ENCODE assay signal across 28 cellular contexts in genomic region chr12:38488866-38489265, GRCh38.
"Had no signal": no experiment of that assay in that cellular context is flagged by ENCODE, and none has a peak within 500 bp of the region (broad histone marks: within the 10 kb centered on the region; RNA-seq: fewer than 3 reads in every experiment).

No MANE protein-coding gene starts in this region.

- H3K36me3 ChIP-seq: adrenal gland, ascending aorta, brain microvascular endothelial cell, breast epithelium, cardiac muscle cell had no signal

- H3K9me3 ChIP-seq: adrenal gland, ascending aorta, body of pancreas, breast epithelium had no signal

- H3K27me3 ChIP-seq: adrenal gland, ascending aorta, body of pancreas, brain microvascular endothelial cell, breast epithelium, cardiac muscle cell had no signal

- H3K4me1 ChIP-seq: adrenal gland, ascending aorta, body of pancreas, breast epithelium had no signal

- DNase-seq: activated effector memory CD4-positive, alpha-beta T cell treated with anti-CD3 and anti-CD28 coated beads, Interleukin-2, amount 50 U/mL, for 16 hours; activated effector memory CD4-positive, alpha-beta T cell treated with Interleukin-2 at 50 U/mL for 16 hours; activated gamma-delta T cell; activated gamma-delta T cell treated with Interleukin-2 at 50 U/mL for 16 hours; activated naive CD4-positive, alpha-beta T cell; activated naive CD4-positive, alpha-beta T cell treated with anti-CD3 and anti-CD28 coated beads for 36 hours; activated naive CD4-positive, alpha-beta T cell treated with anti-CD3 and anti-CD28 coated beads, Interleukin-2, amount 10 ng/mL, durations not matched to agents 7 days and 5 days; activated naive CD4-positive, alpha-beta T cell treated with anti-CD3 and anti-CD28 coated beads, Interleukin-2, amount 50 U/mL, for 16 hours; activated naive CD4-positive, alpha-beta T cell treated with Interleukin-2 at 50 U/mL for 16 hours; activated naive CD8-positive, alpha-beta T cell treated with anti-CD3 and anti-CD28 coated beads for 36 hours; activated naive CD8-positive, alpha-beta T cell treated with anti-CD3 and anti-CD28 coated beads, Interleukin-2, amount 10 ng/mL, durations not matched to agents 7 days and 5 days; activated naive CD8-positive, alpha-beta T cell treated with anti-CD3 and anti-CD28 coated beads, Interleukin-2, amount 50 U/mL, for 24 hours; activated T-cell treated with anti-CD3 and anti-CD28 coated beads, Interleukin-2, amount 50 U/mL, for 4 hours; activated T-cell treated with anti-CD3 and anti-CD28 coated beads, Interleukin-2, amount 50 U/mL, for 48 hours; activated T-cell treated with anti-CD3 and anti-CD28 coated beads, Interleukin-2, amount 50 U/mL, for 72 hours; adrenal gland; amniotic stem cell; amygdala; anterior cingulate cortex; aorta; body of pancreas; brain microvascular endothelial cell; caudate nucleus; central memory CD4-positive, alpha-beta T cell; cerebellar nuclear complex had no signal

- H3K4me3 ChIP-seq: adrenal gland, ascending aorta, body of pancreas, breast epithelium, cardiac muscle cell had no signal
